Comparison of ENCODE assay signal across 13 cellular contexts in the genomic region with DNA sequence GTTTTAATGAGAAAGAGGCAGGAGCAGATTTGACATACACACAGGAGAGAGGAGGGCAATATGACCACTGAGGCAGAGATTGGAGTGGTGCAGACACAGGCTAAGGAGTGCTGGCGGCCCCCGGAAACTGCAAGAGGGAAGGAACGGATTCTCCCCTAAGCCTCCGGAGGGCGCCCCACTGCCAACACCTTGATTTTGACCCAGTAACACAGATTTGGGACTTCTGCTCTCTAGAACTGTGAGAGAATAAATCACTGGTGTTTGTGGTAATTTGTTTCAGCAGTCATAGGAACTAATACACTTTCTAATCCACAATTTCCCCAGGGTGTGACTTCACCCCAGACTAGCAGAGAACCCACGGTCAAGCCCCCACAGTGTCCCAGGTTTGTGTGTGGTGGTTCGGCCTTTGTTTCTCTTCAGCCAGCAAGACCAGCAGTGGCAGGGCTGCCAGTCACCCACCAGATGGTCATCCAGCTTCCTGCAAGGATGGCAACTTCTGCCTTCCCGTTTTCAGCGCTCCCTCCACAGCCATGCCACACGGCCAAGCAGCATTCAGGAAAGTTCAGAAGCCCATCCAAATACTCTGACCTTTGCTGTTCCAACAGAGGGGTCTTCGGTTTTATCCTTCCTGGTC. TPM values are rescaled to one million over a fixed set of nuclear protein-coding genes. Genes with fewer than 3 reads are reported as not detected.
DNase-seq lines count a peak whose midpoint lies in the region; ATAC-seq, FAIRE-seq and TF ChIP-seq lines count a peak whose summit lies in the region.
"Had no signal": no experiment of that assay in that cellular context is flagged by ENCODE, and none has a peak within 500 bp of the region (broad histone marks: within the 10 kb centered on the region; RNA-seq: fewer than 3 reads in every experiment).

No MANE protein-coding gene starts in this region.

- no peaks in the 10 kb centered on the region for H3K9me3 ChIP-seq in endothelial cell of umbilical vein (replicated peaks; ENCODE audit: control insufficient read depth, insufficient read depth, low read length)
- H3K9me3 ChIP-seq: adrenal gland had no signal

- TF ChIP-seq CTCF in 22Rv1 (IDR thresholded peaks at IDR 0.05) = peak; percentile 28; the same call in 1 of the 2 replicates
- peak in 1 of 2 donors; percentile 20 for TF ChIP-seq CTCF in endothelial cell of umbilical vein (IDR thresholded peaks at IDR 0.05; ENCODE audit: extremely low read depth in 1 of 2, insufficient read depth in 1 of 2, low read depth in 1 of 2, low read length in 2 of 2)

- ATAC-seq in HG02938 (IDR thresholded peaks at IDR 0.05; ENCODE audit: unreplicated experiment) (no peak), GM19324 (IDR thresholded peaks at IDR 0.05; ENCODE audit: low FRiP score, unreplicated experiment) (no peak), GM21360 (IDR thresholded peaks at IDR 0.05; ENCODE audit: unreplicated experiment) (no peak)
- ATAC-seq: left ventricle myocardium superior had no signal

- H3K27ac ChIP-seq in 22Rv1 (no peak overlapping the region), endothelial cell of umbilical vein (ENCODE audit: insufficient read depth, low read depth, low read length) (no peak overlapping the region)
- H3K27ac ChIP-seq: adrenal gland had no signal

- no peaks in the 10 kb centered on the region for H3K36me3 ChIP-seq in endothelial cell of umbilical vein (ENCODE audit: control insufficient read depth in 2 of 2, extremely low read depth in 1 of 2, insufficient read depth in 2 of 2, low read length in 2 of 2)
- H3K36me3 ChIP-seq: adrenal gland had no signal

- H2AFZ ChIP-seq in endothelial cell of umbilical vein (ENCODE audit: low read depth, low read length) = no peak overlapping the region

- no TSS peak for BruUV-seq in endothelial cell of umbilical vein (replicated peaks; lab: Mats Ljungman, UMichigan)

- TF ChIP-seq POLR2A in endothelial cell of umbilical vein (IDR thresholded peaks at IDR 0.05; ENCODE audit: low read depth, low read length) = no peak

- no peak overlapping the region for H3K4me3 ChIP-seq in endothelial cell of umbilical vein (replicated peaks in 1 of 3; ENCODE audit: insufficient read depth in 1 of 3, low read depth in 1 of 3, low read length in 3 of 3)
- H3K4me3 ChIP-seq: adrenal gland had no signal

- CTCF ChIA-PET in endothelial cell of umbilical vein (lab: Charles Lee) = no interaction called here

- H3K4me2 ChIP-seq in endothelial cell of umbilical vein (ENCODE audit: insufficient read depth, low read length) = no peak overlapping the region

- FAIRE-seq in endothelial cell of umbilical vein (lab: Jason Lieb, UNC) = peak; percentile 50

- H3K9me1 ChIP-seq in endothelial cell of umbilical vein (replicated peaks; ENCODE audit: control insufficient read depth, extremely low read depth, insufficient read depth, low read length) = no peaks in the 10 kb centered on the region

- intact Hi-C loops in endothelial cell of umbilical vein (cut with micrococcal nuclease) = no loop called here
- intact Hi-C loops in cardiac septum (cut with DNase I) = loop anchor here (5.0 kb wide), 1 partner anchor 57 kb away; no protein-coding TSS in a partner anchor

- no peak overlapping the region for H3K9ac ChIP-seq in endothelial cell of umbilical vein (replicated peaks; ENCODE audit: extremely low read depth, insufficient read depth, low read length)

- DNase-seq in ELR (ENCODE audit: low read depth) (peak; percentile 17), NCI-H82 (lab: John Stamatoyannopoulos, UW) (peak; percentile 57), endothelial cell of umbilical vein (ENCODE audit: low read depth, low spot score) (no peak), cardiac septum (ENCODE audit: low spot score) (no peak)
- DNase-seq: left ventricle myocardium superior; NCI-H2171; stimulated activated CD4-positive, alpha-beta T cell treated with anti-CD3 and anti-CD28 coated beads, Interleukin-12 subunit alpha, Interleukin-12 subunit beta, amount 100 ng/mL, for 4 hours; T1000 had no signal

- POLR2A ChIA-PET in endothelial cell of umbilical vein (lab: Charles Lee) = no interaction called here

- dilution Hi-C loops in endothelial cell of umbilical vein (cut with MboI; ENCODE audit: extremely low pct_ligation_motif_present, low sequenced_read_pairs) = no loop called here

- H3K27me3 ChIP-seq in endothelial cell of umbilical vein (ENCODE audit: control insufficient read depth in 2 of 2, insufficient read depth in 2 of 2, low read length in 2 of 2) = peaks cover 0 to 2% of the 10 kb centered on the region in 2 experiments
- H3K27me3 ChIP-seq: adrenal gland had no signal

- H3K79me2 ChIP-seq in endothelial cell of umbilical vein (ENCODE audit: control insufficient read depth, insufficient read depth, low read length) = no peaks in the 10 kb centered on the region

- H3K4me1 ChIP-seq in endothelial cell of umbilical vein (ENCODE audit: control insufficient read depth, extremely low read depth, insufficient read depth, low read length) = no peaks in the 10 kb centered on the region
- H3K4me1 ChIP-seq: adrenal gland had no signal

- H4K20me1 ChIP-seq in endothelial cell of umbilical vein (replicated peaks; ENCODE audit: control insufficient read depth, extremely low read depth, insufficient read depth, low read length) = no peaks in the 10 kb centered on the region

TF ChIP-seq in endothelial cell of umbilical vein, 7 proteins besides CTCF, POLR2A, EP300 and RAD21:
- TF ChIP-seq FOS (IDR thresholded peaks at IDR 0.05; ENCODE audit: borderline replicate concordance, insufficient read depth, low read length) (no peak), EZH2 (IDR thresholded peaks at IDR 0.05; ENCODE audit: borderline replicate concordance, low read depth, low read length, severe bottlenecking) (no peak), POLR2AphosphoS5 (IDR thresholded peaks at IDR 0.05; ENCODE audit: insufficient read depth, low read depth, low read length) (no peak), MYC (IDR thresholded peaks at IDR 0.05; ENCODE audit: low read depth, low read length) (no peak)
- TF ChIP-seq, protein P1, sequence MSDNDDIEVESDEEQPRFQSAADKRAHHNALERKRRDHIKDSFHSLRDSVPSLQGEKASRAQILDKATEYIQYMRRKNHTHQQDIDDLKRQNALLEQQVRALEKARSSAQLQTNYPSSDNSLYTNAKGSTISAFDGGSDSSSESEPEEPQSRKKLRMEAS (IDR thresholded peaks at IDR 0.05; ENCODE audit: insufficient read depth, insufficient read length) = no peak
TF ChIP-seq in endothelial cell of umbilical vein: peak in this region for 0.

RNA-seq across cellular contexts. Expression of a gene that starts 23.6 kb away (rescaled TPM):
- total RNA-seq in endothelial cell of umbilical vein = 202 and 215 TPM in 2 replicates
- polyA plus RNA-seq in endothelial cell of umbilical vein = 540 and 606 TPM in 2 replicates
- 355 and 426 TPM in 2 replicates for polyA plus RNA-seq in endothelial cell of umbilical vein (2011; cell fraction: cytosol; rRNA removed)
- 183 and 205 TPM in 2 replicates for polyA plus RNA-seq in endothelial cell of umbilical vein (2011; cell fraction: nucleus; rRNA removed)
- 245 and 300 TPM in 2 replicates for polyA plus RNA-seq in endothelial cell of umbilical vein (2012)
- polyA minus RNA-seq in endothelial cell of umbilical vein = 517 and 589 TPM in 2 replicates
- polyA minus RNA-seq in endothelial cell of umbilical vein (2011; cell fraction: cytosol; rRNA and poly(A)+ RNA removed) = 73.8 TPM
- 67.3 and 107 TPM in 2 replicates for polyA minus RNA-seq in endothelial cell of umbilical vein (2011; cell fraction: nucleus; rRNA and poly(A)+ RNA removed)
- total RNA-seq in cardiac septum = 101 TPM

Comparison
In these comparisons a context has a peak if more than half of its experiments do, and no peak if none do; other contexts are left out.
1. DNase-seq: peak in ELR (single experiment) and NCI-H82 (single experiment); none in endothelial cell of umbilical vein (single experiment) and cardiac septum (single experiment).